Comparison of ENCODE assay signal across 26 cellular contexts in genomic region chr2:150387586-150388288, GRCh38.
A peak's percentile ranks its signal among the peaks of the same experiment; 100 is the strongest.
DNase-seq lines count a peak whose midpoint lies in the region; ATAC-seq, FAIRE-seq and TF ChIP-seq lines count a peak whose summit lies in the region.
"Had no signal": no experiment of that assay in that cellular context is flagged by ENCODE, and none has a peak within 500 bp of the region (broad histone marks: within the 10 kb centered on the region; RNA-seq: fewer than 3 reads in every experiment).

No MANE protein-coding gene starts in this region.

- in situ Hi-C loops in IMR-90 (cut with MboI; ENCODE audit: low sequenced_read_pairs), result no loop called here

- no peak overlapping the region for H2AK9ac ChIP-seq in IMR-90 (replicated peaks; ENCODE audit: low read depth, low read length, poor library complexity)

- H3K27ac ChIP-seq in IMR-90 (ENCODE audit: insufficient read depth, low read length), result no peak overlapping the region
- H3K27ac ChIP-seq in trophoblast cell (ENCODE audit: low read depth, low read length), result no peak overlapping the region
- no peak overlapping the region for H3K27ac ChIP-seq in colonic mucosa
- H3K27ac ChIP-seq: ascending aorta, left ventricle myocardium inferior, neutrophil, tibial nerve had no signal

- H3K4me1 ChIP-seq in IMR-90 (ENCODE audit: control insufficient read depth, insufficient read depth, low read length), result peaks cover 2% of the 10 kb centered on the region; the same call in 1 of the 2 replicates
- H3K4me1 ChIP-seq in trophoblast cell (ENCODE audit: control insufficient read depth in 1 of 2, insufficient read depth in 2 of 2, low read length in 2 of 2), result peaks cover 10 to 12% of the 10 kb centered on the region in 2 experiments
- H3K4me1 ChIP-seq in colonic mucosa, result no peaks in the 10 kb centered on the region
- H3K4me1 ChIP-seq: ascending aorta, left ventricle myocardium inferior, tibial nerve had no signal

- no peak overlapping the region for H3K18ac ChIP-seq in IMR-90 (ENCODE audit: low read depth, low read length)
- no peak overlapping the region for H3K18ac ChIP-seq in trophoblast cell (ENCODE audit: low read length)

- dilution Hi-C loops in IMR-90 (cut with HindIII; ENCODE audit: low sequenced_read_pairs, unreplicated experiment), result no loop called here

- no TSS peak for BruUV-seq in IMR-90 (replicated peaks; lab: Mats Ljungman, UMichigan)

- H3K9me1 ChIP-seq in IMR-90 (ENCODE audit: insufficient read depth, low read length), result no peaks in the 10 kb centered on the region

- no peak overlapping the region for H2BK12ac ChIP-seq in trophoblast cell (ENCODE audit: low read length)

- H3K9me3 ChIP-seq in IMR-90 (ENCODE audit: control insufficient read depth, insufficient read depth, low read length) (no peaks in the 10 kb centered on the region; the same call in 1 of the 2 replicates), trophoblast cell (ENCODE audit: insufficient read depth, low read depth, low read length) (peaks cover 2% of the 10 kb centered on the region), colonic mucosa (no peaks in the 10 kb centered on the region)
- H3K9me3 ChIP-seq: neutrophil had no signal

- H3K4ac ChIP-seq in IMR-90 (ENCODE audit: low read depth, low read length) (no peak overlapping the region), trophoblast cell (ENCODE audit: low read depth, low read length) (no peak overlapping the region)

- FAIRE-seq in bronchial epithelial cell (lab: Jason Lieb, UNC), result peak; percentile 92

- H3K4me2 ChIP-seq in IMR-90 (ENCODE audit: low read depth, low read length), result no peak overlapping the region
- H3K4me2 ChIP-seq in trophoblast cell (ENCODE audit: low read length), result no peak overlapping the region

- H3K79me2 ChIP-seq in trophoblast cell (ENCODE audit: control insufficient read depth, insufficient read depth, low read length, poor library complexity), result no peaks in the 10 kb centered on the region

- TF ChIP-seq RAD21 in IMR-90 (IDR thresholded peaks at IDR 0.05; ENCODE audit: low read length), result no peak

- no peaks in the 10 kb centered on the region for H3K79me1 ChIP-seq in IMR-90 (ENCODE audit: low read depth in 1 of 2, low read length in 2 of 2)
- peaks cover 2% of the 10 kb centered on the region for H3K79me1 ChIP-seq in trophoblast cell (ENCODE audit: low read length)

- H2BK15ac ChIP-seq in IMR-90 (ENCODE audit: low read depth, low read length), result no peak overlapping the region

- H3K14ac ChIP-seq in IMR-90 (replicated peaks; ENCODE audit: low read depth, low read length) (no peak overlapping the region; the same call in 1 of the 2 replicates), trophoblast cell (ENCODE audit: low read length) (no peak overlapping the region)

- no peaks in the 10 kb centered on the region for H4K20me1 ChIP-seq in IMR-90 (ENCODE audit: insufficient read depth, low read length)

- peak overlapping the region; percentile 38 for H2AFZ ChIP-seq in IMR-90 (replicated peaks; ENCODE audit: low read length, poor library complexity)
- H2AFZ ChIP-seq in trophoblast cell (ENCODE audit: insufficient read depth, low read length, poor library complexity), result no peak overlapping the region

- H4K8ac ChIP-seq in IMR-90 (ENCODE audit: low read depth in 2 of 2, low read length in 2 of 2) (no peak overlapping the region), trophoblast cell (ENCODE audit: low read depth, low read length) (no peak overlapping the region)

- no peak overlapping the region for H3K23ac ChIP-seq in IMR-90 (ENCODE audit: low read depth, low read length)
- no peak overlapping the region for H3K23ac ChIP-seq in trophoblast cell (ENCODE audit: low read length)

- H2BK120ac ChIP-seq in IMR-90 (ENCODE audit: low read depth, low read length) (no peak overlapping the region), trophoblast cell (ENCODE audit: insufficient read depth, low read length, poor library complexity) (no peak overlapping the region)

- H4K5ac ChIP-seq in IMR-90 (ENCODE audit: low read depth, low read length), result no peak overlapping the region

- H4K91ac ChIP-seq in IMR-90 (ENCODE audit: insufficient read depth, low read depth, low read length) (no peak overlapping the region), trophoblast cell (ENCODE audit: low read depth, low read length) (no peak overlapping the region)

- no peak overlapping the region for H3K56ac ChIP-seq in IMR-90 (ENCODE audit: extremely low read depth, insufficient read depth, low read length)

- H2AK5ac ChIP-seq in IMR-90 (ENCODE audit: low read depth, low read length) (no peak overlapping the region), trophoblast cell (ENCODE audit: low read length) (no peak overlapping the region)

- CTCF ChIA-PET in IMR-90 (lab: Yijun Ruan, JAX), result no interaction called here

- H2BK5ac ChIP-seq in IMR-90 (ENCODE audit: low read depth, low read length, poor library complexity, severe bottlenecking) (no peak overlapping the region), trophoblast cell (ENCODE audit: low read depth, low read length, poor library complexity) (no peak overlapping the region)

- H4K12ac ChIP-seq in trophoblast cell (ENCODE audit: low read depth, low read length), result no peak overlapping the region

- H3K36me3 ChIP-seq in IMR-90 (ENCODE audit: control insufficient read depth, insufficient read depth, low read length) (no peaks in the 10 kb centered on the region), bronchial epithelial cell (ENCODE audit: control insufficient read depth, insufficient read depth, low read length) (no peaks in the 10 kb centered on the region), trophoblast cell (ENCODE audit: control insufficient read depth in 1 of 2, insufficient read depth in 2 of 2, low read length in 2 of 2) (no peaks in the 10 kb centered on the region), colonic mucosa (no peaks in the 10 kb centered on the region)
- H3K36me3 ChIP-seq: ascending aorta, left ventricle myocardium inferior, neutrophil, tibial nerve had no signal

- no peaks in the 10 kb centered on the region for H3K27me3 ChIP-seq in IMR-90 (ENCODE audit: control insufficient read depth, insufficient read depth, low read length)
- H3K27me3 ChIP-seq in bronchial epithelial cell (ENCODE audit: control insufficient read depth, insufficient read depth, low read length), result no peaks in the 10 kb centered on the region
- H3K27me3 ChIP-seq in trophoblast cell (ENCODE audit: insufficient read depth, low read length), result no peaks in the 10 kb centered on the region
- no peaks in the 10 kb centered on the region for H3K27me3 ChIP-seq in colonic mucosa
- H3K27me3 ChIP-seq: ascending aorta, neutrophil, tibial nerve had no signal

- intact Hi-C loops in IMR-90 (cut with micrococcal nuclease) (no loop called here), colonic mucosa (cut with DNase I) (no loop called here)

- H3K4me3 ChIP-seq in IMR-90 (ENCODE audit: insufficient read depth, low read depth, low read length) (no peak overlapping the region), bronchial epithelial cell (ENCODE audit: low read depth, low read length) (no peak overlapping the region), trophoblast cell (ENCODE audit: low read depth, low read length) (peak overlapping the region; percentile 27), colonic mucosa (no peak overlapping the region)
- H3K4me3 ChIP-seq: ascending aorta, left ventricle myocardium inferior, tibial nerve had no signal

- no peak for TF ChIP-seq POLR2A in IMR-90 (IDR thresholded peaks at IDR 0.05; ENCODE audit: low read depth, low read length)

- TF ChIP-seq CTCF in IMR-90 (conservative IDR thresholded peaks at IDR 0.05; ENCODE audit: low read depth, low read length) (no peak), bronchial epithelial cell (IDR thresholded peaks at IDR 0.05; ENCODE audit: insufficient read depth, low read length, severe bottlenecking) (no peak), colonic mucosa (IDR thresholded peaks at IDR 0.05) (no peak)

- WGBS in IMR-90 (ENCODE audit: extremely low coverage in 2 of 2, insufficient read length in 1 of 2), 2 experiments, result 60% methylated on average over 1 of the region's 4 CpGs; no CpG with 5 or more reads in 1 of the 2 experiments
- WGBS in trophoblast cell (ENCODE audit: extremely low coverage, insufficient coverage, insufficient read length), result no CpG with 5 or more reads among the region's 4 CpGs

- POLR2A ChIA-PET in IMR-90 (lab: Charles Lee; ENCODE audit: unreplicated experiment), result interaction anchor here (0.7 kb wide), 1 partner anchor 72 kb away, joined by 3 read pairs; no protein-coding TSS in a partner anchor

- H3K9ac ChIP-seq in IMR-90 (ENCODE audit: low read depth, low read length) (no peak overlapping the region), trophoblast cell (ENCODE audit: low read length) (no peak overlapping the region), colonic mucosa (ENCODE audit: low read depth in 2 of 2, low read length in 2 of 2) (no peak overlapping the region)

- no peak overlapping the region for H2BK20ac ChIP-seq in IMR-90 (ENCODE audit: low read depth, low read length)

- ATAC-seq in IMR-90 (ENCODE audit: low read depth) (no peak), HG03442 (IDR thresholded peaks at IDR 0.05; ENCODE audit: unreplicated experiment) (no peak), HG03571 (IDR thresholded peaks at IDR 0.05; ENCODE audit: unreplicated experiment) (no peak)
- ATAC-seq: activated CD8-positive, alpha-beta memory T cell treated with anti-CD3 and anti-CD28 coated beads, Interleukin-2, amount 10 ng/mL, durations not matched to agents 7 days and 5 days; effector memory CD8-positive, alpha-beta T cell; sciatic nerve had no signal

- DNase-seq in EL (peak; percentile 8), IMR-90 (peak; percentile 26), bronchial epithelial cell (ENCODE audit: low read depth) (no peak), trophoblast cell (no peak), colonic mucosa (no peak)
- DNase-seq: activated B cell treated with CpG ODN at 0.5 μM for 24 hours; activated CD4-positive, alpha-beta T cell treated with anti-CD3 and anti-CD28 coated beads, Interleukin-2, amount 50 U/mL, for 4 hours; activated CD8-positive, alpha-beta memory T cell treated with anti-CD3 and anti-CD28 coated beads, Interleukin-2, amount 10 ng/mL, durations not matched to agents 7 days and 5 days; activated gamma-delta T cell treated with Interleukin-2 at 50 U/mL for 16 hours; activated naive CD8-positive, alpha-beta T cell treated with anti-CD3 and anti-CD28 coated beads, Interleukin-2, amount 10 ng/mL, durations not matched to agents 7 days and 5 days; activated T-cell treated with anti-CD3 and anti-CD28 coated beads, Interleukin-2, amount 50 U/mL, for 48 hours; caudate nucleus; effector memory CD8-positive, alpha-beta T cell; GF-D8; islet precursor cell; left ventricle myocardium inferior; naive B cell; NCI-H446; NCI-H774; stimulated activated CD4-positive, alpha-beta T cell treated with anti-CD3 and anti-CD28 coated beads, Interleukin-4, amount 100 ng/mL, for 4 hours had no signal

TF ChIP-seq in IMR-90, 13 proteins besides CTCF, POLR2A, EP300 and RAD21 (continues in another document):
- TF ChIP-seq USF2 (IDR thresholded peaks at IDR 0.05; ENCODE audit: low read depth, low read length), result peak; percentile 16; the same call in 1 of the 2 replicates

Comparison
In these comparisons a context has a peak if more than half of its experiments do, and no peak if none do; other contexts are left out.
1. DNase-seq: peak in EL (single experiment) and IMR-90 (single experiment); none in bronchial epithelial cell (single experiment), trophoblast cell (0 of 2) and colonic mucosa (single experiment).